ENCODE assay signal across 1 cellular context in the genomic region with DNA sequence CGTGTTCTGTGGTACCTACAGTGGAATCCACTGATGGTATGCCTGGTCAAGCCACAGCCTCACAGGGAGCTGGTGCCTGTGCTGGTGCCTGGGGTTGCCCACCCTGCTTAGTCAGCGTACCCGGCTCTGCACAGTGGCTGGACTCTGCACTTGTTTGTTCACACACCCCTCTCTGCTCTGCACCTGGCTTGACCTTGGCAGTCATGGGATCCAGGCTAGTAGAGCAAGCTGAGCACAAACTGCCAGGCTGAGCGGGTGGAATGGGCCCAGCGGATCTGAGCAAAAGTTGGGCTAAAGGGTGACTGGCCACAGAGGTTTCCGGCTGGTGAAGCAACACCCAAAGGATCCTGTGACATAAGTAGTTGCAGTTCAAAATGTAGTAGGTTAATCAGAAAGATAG.
TF ChIP-seq lines count a peak whose summit lies in the region.

No MANE protein-coding gene starts in this region.

TF ChIP-seq in GM23338, 12 proteins besides CTCF, POLR2A, EP300 and RAD21 (continued from another document):
- TF ChIP-seq REST (IDR thresholded peaks at IDR 0.05; ENCODE audit: unreplicated experiment) (no peak), EZH2 (IDR thresholded peaks at IDR 0.05; ENCODE audit: low read depth, unreplicated experiment) (no peak), NANOG (IDR thresholded peaks at IDR 0.05; ENCODE audit: borderline replicate concordance) (no peak), ZNF462 (CRISPR knock-in tag; IDR thresholded peaks at IDR 0.05) (no peak), EZH2phosphoT487 (IDR thresholded peaks at IDR 0.05; ENCODE audit: unreplicated experiment) (no peak)
